Comparison of ENCODE assay signal across 32 cellular contexts in genomic region chr7:100641860-100642533, GRCh38. TPM values are rescaled to one million over a fixed set of nuclear protein-coding genes. Genes with fewer than 3 reads are reported as not detected.
DNase-seq lines count a peak whose midpoint lies in the region; ATAC-seq, FAIRE-seq and TF ChIP-seq lines count a peak whose summit lies in the region.
"Had no signal": no experiment of that assay in that cellular context is flagged by ENCODE, and none has a peak within 500 bp of the region (broad histone marks: within the 10 kb centered on the region; RNA-seq: fewer than 3 reads in every experiment).

No MANE protein-coding gene starts in this region.

- TSS peak; percentile 71 for BruUV-seq in K562 (replicated peaks; lab: Mats Ljungman, UMichigan)

- peak overlapping the region; percentile 95 for H3K4me2 ChIP-seq in K562 (ENCODE audit: insufficient read depth, low read length)
- no peak overlapping the region for H3K4me2 ChIP-seq in neuronal stem cell (ENCODE audit: insufficient read depth, low read length, poor library complexity, severe bottlenecking)
- H3K4me2 ChIP-seq: KMS-11 had no signal

- peaks cover 11% of the 10 kb centered on the region for H3K27me3 Mint-ChIP-seq in IgD-negative memory B cell

- peak; percentile 12 for ATAC-seq in K562

- FAIRE-seq in K562 (lab: Jason Lieb, UNC), result peak; percentile 74
- FAIRE-seq: G401.6, HTR-8/SVneo had no signal

- peaks cover 48% of the 10 kb centered on the region for H3K79me2 ChIP-seq in K562 (ENCODE audit: control insufficient read depth, insufficient read depth, low read length)

- peaks cover 5% of the 10 kb centered on the region; the same call in 1 of the 3 replicates for H3K36me3 ChIP-seq in K562 (ENCODE audit: control insufficient read depth, insufficient read depth, low read length)
- H3K36me3 ChIP-seq in neuronal stem cell (replicated peaks in 1 of 2; ENCODE audit: control insufficient read depth in 2 of 2, insufficient read depth in 2 of 2, low read length in 2 of 2), result no peaks in the 10 kb centered on the region
- H3K36me3 ChIP-seq: colonic mucosa, left lung, neutrophil had no signal

- no peak overlapping the region for H3K4me3 ChIP-seq in GM12865 (ENCODE audit: low read depth, low read length)
- H3K4me3 ChIP-seq in K562, result peak overlapping the region; percentile 55
- H3K4me3 ChIP-seq in neuronal stem cell (ENCODE audit: low read length in 2 of 2), result no peak overlapping the region
- no peak overlapping the region for H3K4me3 ChIP-seq in lower leg skin (ENCODE audit: low read depth, poor library complexity, severe bottlenecking)
- H3K4me3 ChIP-seq: colonic mucosa, left lung had no signal

- no peak for TF ChIP-seq RAD21 in K562 (CRISPR knock-in tag; conservative IDR thresholded peaks at IDR 0.05 in 1 of 2, IDR thresholded peaks at IDR 0.05 in 1 of 2)

- peak overlapping the region; percentile 25 to 90 (median 57) for H3K4me3 Mint-ChIP-seq in IgD-negative memory B cell
- H3K4me3 Mint-ChIP-seq: activated naive CD8-positive, alpha-beta T cell treated with anti-CD3 and anti-CD28 coated beads for 36 hours had no signal

- H3K23ac ChIP-seq in neuronal stem cell (ENCODE audit: low read depth, low read length, poor library complexity), result peak overlapping the region; percentile 89

- H4K8ac ChIP-seq in neuronal stem cell (ENCODE audit: low read depth, low read length), result no peak overlapping the region

- H3K27ac ChIP-seq in K562 (ENCODE audit: extremely low read depth, low read depth, low read length) (peak overlapping the region; percentile 98), neuronal stem cell (replicated peaks; ENCODE audit: low read length) (no peak overlapping the region)
- H3K27ac ChIP-seq: colonic mucosa, KMS-11, left lung, neutrophil had no signal

- H3K79me1 ChIP-seq in neuronal stem cell (ENCODE audit: low read depth, low read length), result no peaks in the 10 kb centered on the region

- in situ Hi-C loops in K562 (cut with MboI), result no loop called here

- H2BK15ac ChIP-seq in neuronal stem cell (ENCODE audit: low read length), result peak overlapping the region; percentile 24

- no peak overlapping the region for H3K14ac ChIP-seq in neuronal stem cell (ENCODE audit: low read length)

- peak overlapping the region; percentile 10 for H2BK12ac ChIP-seq in neuronal stem cell (ENCODE audit: low read length)

- peak overlapping the region; percentile 66 for H2BK5ac ChIP-seq in neuronal stem cell (ENCODE audit: low read length)

- no peaks in the 10 kb centered on the region for H4K20me1 ChIP-seq in K562 (replicated peaks; ENCODE audit: control insufficient read depth, insufficient read depth, low read length)

- H3K4ac ChIP-seq in neuronal stem cell (ENCODE audit: low read length), result no peak overlapping the region

- TF ChIP-seq EP300 in K562 (IDR thresholded peaks at IDR 0.05; ENCODE audit: low read length), result 0 out of 2 replicates have a peak, but pooled peaks have one; percentile 4

- no peaks in the 10 kb centered on the region for H3K9me1 ChIP-seq in K562 (ENCODE audit: control insufficient read depth, insufficient read depth, low read length)

- H4K91ac ChIP-seq in neuronal stem cell (ENCODE audit: low read depth, low read length, poor library complexity), result no peak overlapping the region

- peaks cover 25 to 50% of the 10 kb centered on the region in 2 experiments for H3K4me1 ChIP-seq in K562 (replicated peaks in 1 of 2; ENCODE audit: control insufficient read depth in 2 of 2, insufficient read depth in 2 of 2, low read length in 2 of 2)
- H3K4me1 ChIP-seq in neuronal stem cell (ENCODE audit: control insufficient read depth in 2 of 2, insufficient read depth in 1 of 2, low read depth in 1 of 2, low read length in 2 of 2), result peaks cover 0 to 2% of the 10 kb centered on the region in 2 donors
- H3K4me1 ChIP-seq: colonic mucosa, left lung had no signal

- intact Hi-C loops in K562 (cut with micrococcal nuclease), result loop anchor here (1.0 to 5.0 kb wide), 3 partner anchors 14 to 50 kb away; partner anchors contain the start of genes ACTL6B, GIGYF1 and GNB2
- intact Hi-C loops in lower leg skin (cut with DNase I; ENCODE audit: low total_unique reads), result no loop called here

- H3K4me1 Mint-ChIP-seq in IgD-negative memory B cell, result peaks cover 8 to 11% (median 9%) of the 10 kb centered on the region in 3 donors
- H3K4me1 Mint-ChIP-seq: activated naive CD8-positive, alpha-beta T cell treated with anti-CD3 and anti-CD28 coated beads for 36 hours had no signal

- H3K36me3 Mint-ChIP-seq in IgD-negative memory B cell, result peaks cover 3% of the 10 kb centered on the region
- H3K36me3 Mint-ChIP-seq: activated naive CD8-positive, alpha-beta T cell treated with anti-CD3 and anti-CD28 coated beads for 36 hours had no signal

- no peak for TF ChIP-seq CTCF in GM12865 (IDR thresholded peaks at IDR 0.05; ENCODE audit: insufficient read depth, low read depth, low read length, missing control alignments)
- peak; percentile 30 to 44 (median 36); a peak in 5 of 6 replicates for TF ChIP-seq CTCF in K562 (IDR thresholded peaks at IDR 0.05 in 2 of 3, conservative IDR thresholded peaks at IDR 0.05 in 1 of 3; ENCODE audit: insufficient read depth in 2 of 3, low read depth in 1 of 3, low read length in 3 of 3)
- no peak for TF ChIP-seq CTCF in lower leg skin (IDR thresholded peaks at IDR 0.05)

- 2% methylated on average over 10 of the region's 10 CpGs for WGBS in K562 (ENCODE audit: insufficient coverage, low coverage, missing lambda C conversion rate)
- no CpG with 5 or more reads among the region's 10 CpGs for WGBS in neuronal stem cell (ENCODE audit: extremely low coverage in 2 of 2, insufficient read length in 2 of 2, insufficient replicate concordance in 1 of 2), 2 donors
- WGBS in lower leg skin, 2 donors, result 76 to 82% methylated on average over 7 to 10 of the region's 10 CpGs

- peak overlapping the region; percentile 47 for H2AK5ac ChIP-seq in neuronal stem cell (ENCODE audit: low read depth, low read length)

- peak overlapping the region; percentile 71 for H3K18ac ChIP-seq in neuronal stem cell (ENCODE audit: low read length)

- peak; percentile 23 for DNase-seq in GM12865 (ENCODE audit: low read depth)
- peak; percentile 45 to 71 (median 51) for DNase-seq in K562 (ENCODE audit: extremely low read depth in 1 of 4, low spot score in 3 of 4)
- no peak for DNase-seq in neuronal stem cell (ENCODE audit: low spot score)
- DNase-seq in stimulated activated CD4-positive, alpha-beta T cell treated with anti-CD3 and anti-CD28 coated beads, Interleukin-12 subunit alpha, Interleukin-12 subunit beta, amount 100 ng/mL, for 4 hours, result no peak
- DNase-seq in HCEC 1CT, result no peak
- no peak for DNase-seq in lower leg skin (ENCODE audit: low spot score in 2 of 2)
- DNase-seq: activated effector memory CD4-positive, alpha-beta T cell treated with Interleukin-2 at 50 U/mL for 16 hours; anterior cingulate cortex; C1 segment of cervical spinal cord; COR-L47; DMS53; effector CD4-positive, alpha-beta T cell; left lung; NCI-H2081; NCI-H226; NCI-H526 treated with DMSO at 0.1 percent for 48 hours; NK-92 treated with Interleukin-12 subunit alpha and Interleukin-12 subunit beta, amount 100 ng/mL, for 24 hours; SHP77; trophoblast cell had no signal

- peak overlapping the region in 1 of 3 donors; percentile 18 for H3K27ac Mint-ChIP-seq in IgD-negative memory B cell
- H3K27ac Mint-ChIP-seq: activated naive CD8-positive, alpha-beta T cell treated with anti-CD3 and anti-CD28 coated beads for 36 hours had no signal

- H3K9me3 ChIP-seq in K562 (replicated peaks; ENCODE audit: control insufficient read depth, insufficient read depth, low read depth, low read length), result no peaks in the 10 kb centered on the region
- H3K9me3 ChIP-seq in neuronal stem cell (replicated peaks in 1 of 2; ENCODE audit: control insufficient read depth in 2 of 2, insufficient read depth in 1 of 2, low read depth in 1 of 2, low read length in 2 of 2), result no peaks in the 10 kb centered on the region
- H3K9me3 ChIP-seq: colonic mucosa, left lung, neutrophil had no signal

- no peak overlapping the region for H2BK120ac ChIP-seq in neuronal stem cell (ENCODE audit: low read depth, low read length)

- H3K9ac ChIP-seq in K562 (ENCODE audit: insufficient read depth in 1 of 2, low read depth in 2 of 2, low read length in 2 of 2) (peak overlapping the region; percentile 92 to 94), neuronal stem cell (ENCODE audit: low read depth, low read length, poor library complexity) (no peak overlapping the region)
- H3K9ac ChIP-seq: KMS-11 had no signal

- CTCF ChIA-PET in K562 (lab: Yijun Ruan, JAX; ENCODE audit: low intra/inter-chr PET ratio), result no interaction called here

- no peaks in the 10 kb centered on the region for H3K9me3 Mint-ChIP-seq in IgD-negative memory B cell
- H3K9me3 Mint-ChIP-seq: activated naive CD8-positive, alpha-beta T cell treated with anti-CD3 and anti-CD28 coated beads for 36 hours had no signal

- POLR2A ChIA-PET in K562 (lab: Yijun Ruan, JAX), result interaction anchor here (0.6 to 1.7 kb wide), 4 partner anchors 9 to 41 kb away, joined by 3 to 6 read pairs (median 4); partner anchors contain the start of gene MOSPD3

- H2AFZ ChIP-seq in K562 (ENCODE audit: low read depth, low read length), result peak overlapping the region; percentile 59
- no peak overlapping the region for H2AFZ ChIP-seq in neuronal stem cell (ENCODE audit: low read length)

- H3K27me3 ChIP-seq in K562 (ENCODE audit: control insufficient read depth in 2 of 2, insufficient read depth in 2 of 2, low read length in 2 of 2) (no peaks in the 10 kb centered on the region), neuronal stem cell (ENCODE audit: control insufficient read depth in 3 of 3, insufficient read depth in 3 of 3, low read depth in 1 of 3, low read length in 3 of 3) (peaks cover 0 to 15% (median 0%) of the 10 kb centered on the region in 3 experiments)
- H3K27me3 ChIP-seq: colonic mucosa had no signal

- no peak for TF ChIP-seq POLR2A in K562 (conservative IDR thresholded peaks at IDR 0.05)
- no peak for TF ChIP-seq POLR2A in lower leg skin (IDR thresholded peaks at IDR 0.05)

RNA-seq across cellular contexts. Expression of gene TFR2, which starts 0.6 kb away (rescaled TPM):
- polyA plus RNA-seq in IgD-negative memory B cell (0.44 TPM), K562 (2011; rRNA removed) (51.1 and 65.2 TPM in 2 replicates), K562 (2014; fragmentation: Illumina TruSeq; extraction: Trizol) (55.3 and 63.5 TPM in 2 replicates), K562 (2014; fragmentation: Nextera tagmentation; extraction: Ambion mirVana) (1 to 10 TPM; 3.8 to 4.7 TPM), K562 (2014; rRNA removed) (82.0 and 88.6 TPM in 2 replicates)
- total RNA-seq in K562 (2011; cell fraction: chromatin; rRNA removed; ENCODE audit: low replicate concordance), result 166 and 461 TPM in 2 replicates
- 349 and 384 TPM in 2 replicates for total RNA-seq in K562 (2011; cell fraction: nucleolus; rRNA removed)
- 215 and 227 TPM in 2 replicates for total RNA-seq in K562 (2011; cell fraction: nucleoplasm; rRNA removed)
- total RNA-seq in K562 (2014; rRNA removed) (71.6 and 92.0 TPM in 2 replicates), K562 (2014; rRNA removed; fragmentation: Illumina TruSeq; extraction: Trizol) (16.3 and 21.7 TPM in 2 replicates), K562 (2015; rRNA removed; fragmentation: Illumina TruSeq; extraction: Trizol) (40.8 and 44.0 TPM in 2 replicates), K562 (2021) (121 and 123 TPM in 2 replicates), lower leg skin (1 to 10 TPM; 1.3 to 3.4 (median 1.6) TPM)
- 41.2 and 121 TPM in 2 replicates for polyA plus RNA-seq in K562 (2011; cell fraction: cytosol; rRNA removed)
- 267 and 470 TPM in 2 replicates for polyA plus RNA-seq in K562 (2011; cell fraction: nucleus; rRNA removed)
- 124 and 131 TPM in 2 replicates for polyA plus RNA-seq in K562 (2012)
- polyA minus RNA-seq in K562 (2011; rRNA and poly(A)+ RNA removed), result 12.8 and 26.7 TPM in 2 replicates
- polyA minus RNA-seq in K562 (2011; cell fraction: cytosol; rRNA and poly(A)+ RNA removed), result 58.1 and 69.5 TPM in 2 replicates
- polyA minus RNA-seq in K562 (2011; cell fraction: nucleus; rRNA and poly(A)+ RNA removed), result 62.4 and 89.8 TPM in 2 replicates
- polyA plus RNA-seq in neuronal stem cell (2013, experiment 1 of 2), result 0.53 TPM
- 0.47 TPM for polyA plus RNA-seq in neuronal stem cell (2013, experiment 2 of 2)

RNA-seq across cellular contexts. Expression of gene ACTL6B, which starts 14.3 kb away (rescaled TPM):
- not detected for polyA plus RNA-seq in IgD-negative memory B cell
- total RNA-seq in K562 (2011; cell fraction: chromatin; rRNA removed; ENCODE audit: low replicate concordance), result not detected in 2 replicates
- total RNA-seq in K562 (2011; cell fraction: nucleolus; rRNA removed), result not detected in 2 replicates
- not detected in 2 replicates for total RNA-seq in K562 (2011; cell fraction: nucleoplasm; rRNA removed)
- total RNA-seq in K562 (2014; rRNA removed), result not detected in 2 replicates
- not detected in 2 replicates for total RNA-seq in K562 (2014; rRNA removed; fragmentation: Illumina TruSeq; extraction: Trizol)
- not detected in 2 replicates for total RNA-seq in K562 (2015; rRNA removed; fragmentation: Illumina TruSeq; extraction: Trizol)
- total RNA-seq in K562 (2021), result not detected in 2 replicates
- not detected in 2 replicates for polyA plus RNA-seq in K562 (2011; rRNA removed)
- not detected in 2 replicates for polyA plus RNA-seq in K562 (2011; cell fraction: cytosol; rRNA removed)
- not detected in 2 replicates for polyA plus RNA-seq in K562 (2011; cell fraction: nucleus; rRNA removed)
- polyA plus RNA-seq in K562 (2012), result not detected in 2 replicates
- polyA plus RNA-seq in K562 (2014; fragmentation: Illumina TruSeq; extraction: Trizol), result not detected in 2 replicates
- not detected for polyA plus RNA-seq in K562 (2014; fragmentation: Nextera tagmentation; extraction: Ambion mirVana)
- polyA plus RNA-seq in K562 (2014; rRNA removed), result not detected in 2 replicates
- not detected in 2 replicates for polyA minus RNA-seq in K562 (2011; rRNA and poly(A)+ RNA removed)
- polyA minus RNA-seq in K562 (2011; cell fraction: cytosol; rRNA and poly(A)+ RNA removed), result not detected in 2 replicates
- polyA minus RNA-seq in K562 (2011; cell fraction: nucleus; rRNA and poly(A)+ RNA removed), result not detected in 2 replicates
- 0.07 TPM for polyA plus RNA-seq in neuronal stem cell (2013, experiment 1 of 2)
- 0.04 TPM for polyA plus RNA-seq in neuronal stem cell (2013, experiment 2 of 2)
- not detected for total RNA-seq in lower leg skin
- total RNA-seq: activated naive CD8-positive, alpha-beta T cell treated with anti-CD3 and anti-CD28 coated beads for 36 hours; cardiac septum; left lung; mesenteric fat pad; posterior vena cava; sciatic nerve; T-helper 2 cell treated with Interferon-gamma antibody and Interleukin-4, amounts not matched to agents 100 ng/mL and 5 ng/mL, for 36 hours had no signal
- polyA plus RNA-seq: AG04450 had no signal

RNA-seq across cellular contexts. Expression of gene MOSPD3, which starts 29.7 kb away (rescaled TPM):
- polyA plus RNA-seq in IgD-negative memory B cell, result 14.4 TPM
- 7.4 and 17.6 TPM in 2 replicates for total RNA-seq in K562 (2011; cell fraction: chromatin; rRNA removed; ENCODE audit: low replicate concordance)
- 17.5 and 20.3 TPM in 2 replicates for total RNA-seq in K562 (2011; cell fraction: nucleolus; rRNA removed)
- 13.9 and 15.0 TPM in 2 replicates for total RNA-seq in K562 (2011; cell fraction: nucleoplasm; rRNA removed)
- 7.3 and 18.3 TPM in 2 replicates for total RNA-seq in K562 (2014; rRNA removed)
- 3.4 and 4.3 TPM in 2 replicates for total RNA-seq in K562 (2014; rRNA removed; fragmentation: Illumina TruSeq; extraction: Trizol)
- total RNA-seq in K562 (2015; rRNA removed; fragmentation: Illumina TruSeq; extraction: Trizol), result 5.8 and 6.9 TPM in 2 replicates
- total RNA-seq in K562 (2021), result 29.0 and 32.1 TPM in 2 replicates
- 9.1 and 18.6 TPM in 2 replicates for polyA plus RNA-seq in K562 (2011; rRNA removed)
- 8.8 and 23.5 TPM in 2 replicates for polyA plus RNA-seq in K562 (2011; cell fraction: cytosol; rRNA removed)
- polyA plus RNA-seq in K562 (2011; cell fraction: nucleus; rRNA removed), result 23.6 and 37.0 TPM in 2 replicates
- 26.6 and 27.6 TPM in 2 replicates for polyA plus RNA-seq in K562 (2012)
- polyA plus RNA-seq in K562 (2014; fragmentation: Illumina TruSeq; extraction: Trizol), result 15.3 and 27.4 TPM in 2 replicates
- 1 to 10 TPM; 1.4 to 2.6 TPM for polyA plus RNA-seq in K562 (2014; fragmentation: Nextera tagmentation; extraction: Ambion mirVana)
- 14.1 and 15.0 TPM in 2 replicates for polyA plus RNA-seq in K562 (2014; rRNA removed)
- polyA minus RNA-seq in K562 (2011; rRNA and poly(A)+ RNA removed), result 2.5 and 3.4 TPM in 2 replicates
- polyA minus RNA-seq in K562 (2011; cell fraction: cytosol; rRNA and poly(A)+ RNA removed), result 5.8 and 6.3 TPM in 2 replicates
- 8.1 and 8.6 TPM in 2 replicates for polyA minus RNA-seq in K562 (2011; cell fraction: nucleus; rRNA and poly(A)+ RNA removed)
- 24.3 TPM for polyA plus RNA-seq in neuronal stem cell (2013, experiment 1 of 2)
- polyA plus RNA-seq in neuronal stem cell (2013, experiment 2 of 2), result 22.7 TPM
- total RNA-seq in lower leg skin, result 10 to 100 TPM; 22.3 to 33.5 (median 26.9) TPM

RNA-seq across cellular contexts. Expression of gene GNB2, which starts 31.5 kb away (rescaled TPM):
- polyA plus RNA-seq in IgD-negative memory B cell, result 62.7 TPM
- 52.2 and 165 TPM in 2 replicates for total RNA-seq in K562 (2011; cell fraction: chromatin; rRNA removed; ENCODE audit: low replicate concordance)
- 119 and 144 TPM in 2 replicates for total RNA-seq in K562 (2011; cell fraction: nucleolus; rRNA removed)
- total RNA-seq in K562 (2011; cell fraction: nucleoplasm; rRNA removed), result 70.5 and 76.0 TPM in 2 replicates
- total RNA-seq in K562 (2014; rRNA removed), result 125 and 171 TPM in 2 replicates
- total RNA-seq in K562 (2014; rRNA removed; fragmentation: Illumina TruSeq; extraction: Trizol), result 25.4 and 37.1 TPM in 2 replicates
- 74.1 and 78.5 TPM in 2 replicates for total RNA-seq in K562 (2015; rRNA removed; fragmentation: Illumina TruSeq; extraction: Trizol)
- total RNA-seq in K562 (2021), result 320 and 323 TPM in 2 replicates
- 83.8 and 104 TPM in 2 replicates for polyA plus RNA-seq in K562 (2011; rRNA removed)
- 142 and 275 TPM in 2 replicates for polyA plus RNA-seq in K562 (2011; cell fraction: cytosol; rRNA removed)
- 125 and 179 TPM in 2 replicates for polyA plus RNA-seq in K562 (2011; cell fraction: nucleus; rRNA removed)
- polyA plus RNA-seq in K562 (2012), result 243 and 314 TPM in 2 replicates
- polyA plus RNA-seq in K562 (2014; fragmentation: Illumina TruSeq; extraction: Trizol), result 212 and 251 TPM in 2 replicates
- polyA plus RNA-seq in K562 (2014; fragmentation: Nextera tagmentation; extraction: Ambion mirVana), result 1 to 10 TPM in 1 of 2 experiments, under 1 TPM in 1; 0.65 to 5.2 TPM
- polyA plus RNA-seq in K562 (2014; rRNA removed), result 189 and 193 TPM in 2 replicates
- polyA minus RNA-seq in K562 (2011; rRNA and poly(A)+ RNA removed), result 21.4 and 50.9 TPM in 2 replicates
- 89.4 and 98.0 TPM in 2 replicates for polyA minus RNA-seq in K562 (2011; cell fraction: cytosol; rRNA and poly(A)+ RNA removed)
- 23.0 and 27.4 TPM in 2 replicates for polyA minus RNA-seq in K562 (2011; cell fraction: nucleus; rRNA and poly(A)+ RNA removed)
- 110 TPM for polyA plus RNA-seq in neuronal stem cell (2013, experiment 1 of 2)
- polyA plus RNA-seq in neuronal stem cell (2013, experiment 2 of 2), result 110 TPM
- total RNA-seq in lower leg skin, result 100 to 1,000 TPM; 309 to 439 (median 353) TPM

RNA-seq across cellular contexts. Expression of gene PCOLCE, which starts 39.8 kb away (rescaled TPM):
- 0.98 TPM for polyA plus RNA-seq in IgD-negative memory B cell
- 11.5 and 28.7 TPM in 2 replicates for total RNA-seq in K562 (2011; cell fraction: chromatin; rRNA removed; ENCODE audit: low replicate concordance)
- total RNA-seq in K562 (2011; cell fraction: nucleolus; rRNA removed), result 29.5 and 34.2 TPM in 2 replicates
- 23.0 and 24.9 TPM in 2 replicates for total RNA-seq in K562 (2011; cell fraction: nucleoplasm; rRNA removed)
- total RNA-seq in K562 (2014; rRNA removed), result 13.5 and 14.1 TPM in 2 replicates
- 3.8 and 4.5 TPM in 2 replicates for total RNA-seq in K562 (2014; rRNA removed; fragmentation: Illumina TruSeq; extraction: Trizol)
- total RNA-seq in K562 (2015; rRNA removed; fragmentation: Illumina TruSeq; extraction: Trizol), result 8.9 and 10.0 TPM in 2 replicates
- 32.4 and 33.9 TPM in 2 replicates for total RNA-seq in K562 (2021)
- polyA plus RNA-seq in K562 (2011; rRNA removed), result 5.0 and 11.8 TPM in 2 replicates
- polyA plus RNA-seq in K562 (2011; cell fraction: cytosol; rRNA removed), result 9.0 and 11.0 TPM in 2 replicates
- 59.3 and 94.1 TPM in 2 replicates for polyA plus RNA-seq in K562 (2011; cell fraction: nucleus; rRNA removed)
- 21.8 and 34.6 TPM in 2 replicates for polyA plus RNA-seq in K562 (2012)
- 30.4 and 31.8 TPM in 2 replicates for polyA plus RNA-seq in K562 (2014; fragmentation: Illumina TruSeq; extraction: Trizol)
- 1 to 10 TPM; 5.2 to 5.4 TPM for polyA plus RNA-seq in K562 (2014; fragmentation: Nextera tagmentation; extraction: Ambion mirVana)
- 28.0 and 28.6 TPM in 2 replicates for polyA plus RNA-seq in K562 (2014; rRNA removed)
- polyA minus RNA-seq in K562 (2011; rRNA and poly(A)+ RNA removed), result 1.6 and 2.0 TPM in 2 replicates
- polyA minus RNA-seq in K562 (2011; cell fraction: cytosol; rRNA and poly(A)+ RNA removed), result 5.7 and 10.1 TPM in 2 replicates
- polyA minus RNA-seq in K562 (2011; cell fraction: nucleus; rRNA and poly(A)+ RNA removed), result 7.3 and 10.7 TPM in 2 replicates
- 24.7 TPM for polyA plus RNA-seq in neuronal stem cell (2013, experiment 1 of 2)
- polyA plus RNA-seq in neuronal stem cell (2013, experiment 2 of 2), result 24.4 TPM
- total RNA-seq in lower leg skin, result 10 to 100 TPM in 1 of 4 donors, 1 to 10 TPM in 3; 4.9 to 47.6 (median 7.3) TPM

Comparison
In these comparisons a context has a peak if more than half of its experiments do, and no peak if none do; other contexts are left out.
1. DNase-seq: peak in GM12865 (single experiment) and K562 (4 of 4); none in neuronal stem cell (single experiment), stimulated activated CD4-positive, alpha-beta T cell treated with anti-CD3 and anti-CD28 coated beads, Interleukin-12 subunit alpha, Interleukin-12 subunit beta, amount 100 ng/mL, for 4 hours (single experiment), HCEC 1CT (single experiment) and lower leg skin (0 of 2).
2. CTCF ChIP-seq: peak in K562 (3 of 3); none in GM12865 (single experiment) and lower leg skin (0 of 3).